1 cellular context compared by ENCODE assay signal in the genomic region with DNA sequence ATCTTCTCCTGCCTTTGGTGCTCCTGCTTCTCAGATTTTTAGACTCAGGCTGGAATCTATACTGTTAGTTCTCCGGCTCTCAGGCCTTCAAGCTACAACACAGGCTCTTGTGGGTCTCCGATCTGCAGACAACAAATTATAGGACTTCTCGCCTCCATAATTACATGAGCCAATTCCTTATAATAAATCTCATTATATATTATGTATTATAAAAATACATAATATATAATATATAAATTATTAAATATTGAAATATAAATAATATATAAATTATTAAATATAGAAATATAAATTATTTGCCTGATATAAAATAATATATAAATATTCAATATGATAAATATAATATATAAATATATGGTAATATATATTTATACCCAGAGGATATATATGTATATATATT.
TF ChIP-seq lines count a peak whose summit lies in the region.

No MANE protein-coding gene starts in this region.

TF ChIP-seq in GM23338, 12 proteins besides CTCF, POLR2A, EP300 and RAD21 (continued from another document):
- TF ChIP-seq, protein P1, sequence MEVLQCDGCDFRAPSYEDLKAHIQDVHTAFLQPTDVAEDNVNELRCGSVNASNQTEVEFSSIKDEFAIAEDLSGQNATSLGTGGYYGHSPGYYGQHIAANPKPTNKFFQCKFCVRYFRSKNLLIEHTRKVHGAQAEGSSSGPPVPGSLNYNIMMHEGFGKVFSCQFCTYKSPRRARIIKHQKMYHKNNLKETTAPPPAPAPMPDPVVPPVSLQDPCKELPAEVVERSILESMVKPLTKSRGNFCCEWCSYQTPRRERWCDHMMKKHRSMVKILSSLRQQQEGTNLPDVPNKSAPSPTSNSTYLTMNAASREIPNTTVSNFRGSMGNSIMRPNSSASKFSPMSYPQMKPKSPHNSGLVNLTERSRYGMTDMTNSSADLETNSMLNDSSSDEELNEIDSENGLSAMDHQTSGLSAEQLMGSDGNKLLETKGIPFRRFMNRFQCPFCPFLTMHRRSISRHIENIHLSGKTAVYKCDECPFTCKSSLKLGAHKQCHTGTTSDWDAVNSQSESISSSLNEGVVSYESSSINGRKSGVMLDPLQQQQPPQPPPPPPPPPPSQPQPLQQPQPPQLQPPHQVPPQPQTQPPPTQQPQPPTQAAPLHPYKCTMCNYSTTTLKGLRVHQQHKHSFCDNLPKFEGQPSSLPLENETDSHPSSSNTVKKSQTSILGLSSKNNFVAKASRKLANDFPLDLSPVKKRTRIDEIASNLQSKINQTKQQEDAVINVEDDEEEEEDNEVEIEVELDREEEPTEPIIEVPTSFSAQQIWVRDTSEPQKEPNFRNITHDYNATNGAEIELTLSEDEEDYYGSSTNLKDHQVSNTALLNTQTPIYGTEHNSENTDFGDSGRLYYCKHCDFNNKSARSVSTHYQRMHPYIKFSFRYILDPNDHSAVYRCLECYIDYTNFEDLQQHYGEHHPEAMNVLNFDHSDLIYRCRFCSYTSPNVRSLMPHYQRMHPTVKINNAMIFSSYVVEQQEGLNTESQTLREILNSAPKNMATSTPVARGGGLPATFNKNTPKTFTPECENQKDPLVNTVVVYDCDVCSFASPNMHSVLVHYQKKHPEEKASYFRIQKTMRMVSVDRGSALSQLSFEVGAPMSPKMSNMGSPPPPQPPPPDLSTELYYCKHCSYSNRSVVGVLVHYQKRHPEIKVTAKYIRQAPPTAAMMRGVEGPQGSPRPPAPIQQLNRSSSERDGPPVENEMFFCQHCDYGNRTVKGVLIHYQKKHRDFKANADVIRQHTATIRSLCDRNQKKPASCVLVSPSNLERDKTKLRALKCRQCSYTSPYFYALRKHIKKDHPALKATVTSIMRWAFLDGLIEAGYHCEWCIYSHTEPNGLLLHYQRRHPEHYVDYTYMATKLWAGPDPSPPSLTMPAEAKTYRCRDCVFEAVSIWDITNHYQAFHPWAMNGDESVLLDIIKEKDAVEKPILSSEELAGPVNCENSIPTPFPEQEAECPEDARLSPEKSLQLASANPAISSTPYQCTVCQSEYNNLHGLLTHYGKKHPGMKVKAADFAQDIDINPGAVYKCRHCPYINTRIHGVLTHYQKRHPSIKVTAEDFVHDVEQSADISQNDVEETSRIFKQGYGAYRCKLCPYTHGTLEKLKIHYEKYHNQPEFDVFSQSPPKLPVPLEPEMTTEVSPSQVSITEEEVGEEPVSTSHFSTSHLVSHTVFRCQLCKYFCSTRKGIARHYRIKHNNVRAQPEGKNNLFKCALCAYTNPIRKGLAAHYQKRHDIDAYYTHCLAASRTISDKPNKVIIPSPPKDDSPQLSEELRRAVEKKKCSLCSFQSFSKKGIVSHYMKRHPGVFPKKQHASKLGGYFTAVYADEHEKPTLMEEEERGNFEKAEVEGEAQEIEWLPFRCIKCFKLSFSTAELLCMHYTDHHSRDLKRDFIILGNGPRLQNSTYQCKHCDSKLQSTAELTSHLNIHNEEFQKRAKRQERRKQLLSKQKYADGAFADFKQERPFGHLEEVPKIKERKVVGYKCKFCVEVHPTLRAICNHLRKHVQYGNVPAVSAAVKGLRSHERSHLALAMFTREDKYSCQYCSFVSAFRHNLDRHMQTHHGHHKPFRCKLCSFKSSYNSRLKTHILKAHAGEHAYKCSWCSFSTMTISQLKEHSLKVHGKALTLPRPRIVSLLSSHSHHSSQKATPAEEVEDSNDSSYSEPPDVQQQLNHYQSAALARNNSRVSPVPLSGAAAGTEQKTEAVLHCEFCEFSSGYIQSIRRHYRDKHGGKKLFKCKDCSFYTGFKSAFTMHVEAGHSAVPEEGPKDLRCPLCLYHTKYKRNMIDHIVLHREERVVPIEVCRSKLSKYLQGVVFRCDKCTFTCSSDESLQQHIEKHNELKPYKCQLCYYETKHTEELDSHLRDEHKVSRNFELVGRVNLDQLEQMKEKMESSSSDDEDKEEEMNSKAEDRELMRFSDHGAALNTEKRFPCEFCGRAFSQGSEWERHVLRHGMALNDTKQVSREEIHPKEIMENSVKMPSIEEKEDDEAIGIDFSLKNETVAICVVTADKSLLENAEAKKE (CRISPR knock-in tag; IDR thresholded peaks at IDR 0.05) = no peak
- TF ChIP-seq, protein P2, sequence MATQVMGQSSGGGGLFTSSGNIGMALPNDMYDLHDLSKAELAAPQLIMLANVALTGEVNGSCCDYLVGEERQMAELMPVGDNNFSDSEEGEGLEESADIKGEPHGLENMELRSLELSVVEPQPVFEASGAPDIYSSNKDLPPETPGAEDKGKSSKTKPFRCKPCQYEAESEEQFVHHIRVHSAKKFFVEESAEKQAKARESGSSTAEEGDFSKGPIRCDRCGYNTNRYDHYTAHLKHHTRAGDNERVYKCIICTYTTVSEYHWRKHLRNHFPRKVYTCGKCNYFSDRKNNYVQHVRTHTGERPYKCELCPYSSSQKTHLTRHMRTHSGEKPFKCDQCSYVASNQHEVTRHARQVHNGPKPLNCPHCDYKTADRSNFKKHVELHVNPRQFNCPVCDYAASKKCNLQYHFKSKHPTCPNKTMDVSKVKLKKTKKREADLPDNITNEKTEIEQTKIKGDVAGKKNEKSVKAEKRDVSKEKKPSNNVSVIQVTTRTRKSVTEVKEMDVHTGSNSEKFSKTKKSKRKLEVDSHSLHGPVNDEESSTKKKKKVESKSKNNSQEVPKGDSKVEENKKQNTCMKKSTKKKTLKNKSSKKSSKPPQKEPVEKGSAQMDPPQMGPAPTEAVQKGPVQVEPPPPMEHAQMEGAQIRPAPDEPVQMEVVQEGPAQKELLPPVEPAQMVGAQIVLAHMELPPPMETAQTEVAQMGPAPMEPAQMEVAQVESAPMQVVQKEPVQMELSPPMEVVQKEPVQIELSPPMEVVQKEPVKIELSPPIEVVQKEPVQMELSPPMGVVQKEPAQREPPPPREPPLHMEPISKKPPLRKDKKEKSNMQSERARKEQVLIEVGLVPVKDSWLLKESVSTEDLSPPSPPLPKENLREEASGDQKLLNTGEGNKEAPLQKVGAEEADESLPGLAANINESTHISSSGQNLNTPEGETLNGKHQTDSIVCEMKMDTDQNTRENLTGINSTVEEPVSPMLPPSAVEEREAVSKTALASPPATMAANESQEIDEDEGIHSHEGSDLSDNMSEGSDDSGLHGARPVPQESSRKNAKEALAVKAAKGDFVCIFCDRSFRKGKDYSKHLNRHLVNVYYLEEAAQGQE (IDR thresholded peaks at IDR 0.05; ENCODE audit: unreplicated experiment) = no peak
- TF ChIP-seq JUNB (IDR thresholded peaks at IDR 0.05; ENCODE audit: unreplicated experiment) (no peak), ZNF331 (CRISPR knock-in tag; IDR thresholded peaks at IDR 0.05; ENCODE audit: low read depth) (no peak), NANOG (IDR thresholded peaks at IDR 0.05; ENCODE audit: borderline replicate concordance) (no peak)
- TF ChIP-seq, protein P3, sequence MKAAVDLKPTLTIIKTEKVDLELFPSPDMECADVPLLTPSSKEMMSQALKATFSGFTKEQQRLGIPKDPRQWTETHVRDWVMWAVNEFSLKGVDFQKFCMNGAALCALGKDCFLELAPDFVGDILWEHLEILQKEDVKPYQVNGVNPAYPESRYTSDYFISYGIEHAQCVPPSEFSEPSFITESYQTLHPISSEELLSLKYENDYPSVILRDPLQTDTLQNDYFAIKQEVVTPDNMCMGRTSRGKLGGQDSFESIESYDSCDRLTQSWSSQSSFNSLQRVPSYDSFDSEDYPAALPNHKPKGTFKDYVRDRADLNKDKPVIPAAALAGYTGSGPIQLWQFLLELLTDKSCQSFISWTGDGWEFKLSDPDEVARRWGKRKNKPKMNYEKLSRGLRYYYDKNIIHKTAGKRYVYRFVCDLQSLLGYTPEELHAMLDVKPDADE (IDR thresholded peaks at IDR 0.05) = no peak
